ENCODE assay signal across 1 cellular context in the genomic region with DNA sequence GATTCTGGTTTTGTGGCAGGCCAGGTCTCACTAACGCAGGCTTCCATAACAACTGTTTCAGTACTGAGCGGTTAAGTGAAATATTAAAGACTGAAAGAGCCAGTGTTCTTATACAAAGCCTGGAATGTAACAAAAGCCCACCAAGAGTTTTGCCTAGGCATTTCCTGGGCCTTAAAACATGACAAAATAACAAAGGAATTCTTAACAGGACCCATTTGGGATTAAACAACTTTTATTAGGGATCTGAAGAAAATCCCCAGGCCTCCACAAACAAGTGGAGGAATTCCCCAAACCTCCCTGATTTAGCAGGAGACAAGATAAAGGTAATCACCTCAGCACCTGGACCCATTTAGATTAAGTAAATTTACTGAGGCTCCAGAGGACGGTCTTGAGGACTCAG.
TF ChIP-seq lines count a peak whose summit lies in the region.

No MANE protein-coding gene starts in this region.

TF ChIP-seq in GM23338, 12 proteins besides CTCF, POLR2A, EP300 and RAD21 (continued from another document):
- TF ChIP-seq, protein P1, sequence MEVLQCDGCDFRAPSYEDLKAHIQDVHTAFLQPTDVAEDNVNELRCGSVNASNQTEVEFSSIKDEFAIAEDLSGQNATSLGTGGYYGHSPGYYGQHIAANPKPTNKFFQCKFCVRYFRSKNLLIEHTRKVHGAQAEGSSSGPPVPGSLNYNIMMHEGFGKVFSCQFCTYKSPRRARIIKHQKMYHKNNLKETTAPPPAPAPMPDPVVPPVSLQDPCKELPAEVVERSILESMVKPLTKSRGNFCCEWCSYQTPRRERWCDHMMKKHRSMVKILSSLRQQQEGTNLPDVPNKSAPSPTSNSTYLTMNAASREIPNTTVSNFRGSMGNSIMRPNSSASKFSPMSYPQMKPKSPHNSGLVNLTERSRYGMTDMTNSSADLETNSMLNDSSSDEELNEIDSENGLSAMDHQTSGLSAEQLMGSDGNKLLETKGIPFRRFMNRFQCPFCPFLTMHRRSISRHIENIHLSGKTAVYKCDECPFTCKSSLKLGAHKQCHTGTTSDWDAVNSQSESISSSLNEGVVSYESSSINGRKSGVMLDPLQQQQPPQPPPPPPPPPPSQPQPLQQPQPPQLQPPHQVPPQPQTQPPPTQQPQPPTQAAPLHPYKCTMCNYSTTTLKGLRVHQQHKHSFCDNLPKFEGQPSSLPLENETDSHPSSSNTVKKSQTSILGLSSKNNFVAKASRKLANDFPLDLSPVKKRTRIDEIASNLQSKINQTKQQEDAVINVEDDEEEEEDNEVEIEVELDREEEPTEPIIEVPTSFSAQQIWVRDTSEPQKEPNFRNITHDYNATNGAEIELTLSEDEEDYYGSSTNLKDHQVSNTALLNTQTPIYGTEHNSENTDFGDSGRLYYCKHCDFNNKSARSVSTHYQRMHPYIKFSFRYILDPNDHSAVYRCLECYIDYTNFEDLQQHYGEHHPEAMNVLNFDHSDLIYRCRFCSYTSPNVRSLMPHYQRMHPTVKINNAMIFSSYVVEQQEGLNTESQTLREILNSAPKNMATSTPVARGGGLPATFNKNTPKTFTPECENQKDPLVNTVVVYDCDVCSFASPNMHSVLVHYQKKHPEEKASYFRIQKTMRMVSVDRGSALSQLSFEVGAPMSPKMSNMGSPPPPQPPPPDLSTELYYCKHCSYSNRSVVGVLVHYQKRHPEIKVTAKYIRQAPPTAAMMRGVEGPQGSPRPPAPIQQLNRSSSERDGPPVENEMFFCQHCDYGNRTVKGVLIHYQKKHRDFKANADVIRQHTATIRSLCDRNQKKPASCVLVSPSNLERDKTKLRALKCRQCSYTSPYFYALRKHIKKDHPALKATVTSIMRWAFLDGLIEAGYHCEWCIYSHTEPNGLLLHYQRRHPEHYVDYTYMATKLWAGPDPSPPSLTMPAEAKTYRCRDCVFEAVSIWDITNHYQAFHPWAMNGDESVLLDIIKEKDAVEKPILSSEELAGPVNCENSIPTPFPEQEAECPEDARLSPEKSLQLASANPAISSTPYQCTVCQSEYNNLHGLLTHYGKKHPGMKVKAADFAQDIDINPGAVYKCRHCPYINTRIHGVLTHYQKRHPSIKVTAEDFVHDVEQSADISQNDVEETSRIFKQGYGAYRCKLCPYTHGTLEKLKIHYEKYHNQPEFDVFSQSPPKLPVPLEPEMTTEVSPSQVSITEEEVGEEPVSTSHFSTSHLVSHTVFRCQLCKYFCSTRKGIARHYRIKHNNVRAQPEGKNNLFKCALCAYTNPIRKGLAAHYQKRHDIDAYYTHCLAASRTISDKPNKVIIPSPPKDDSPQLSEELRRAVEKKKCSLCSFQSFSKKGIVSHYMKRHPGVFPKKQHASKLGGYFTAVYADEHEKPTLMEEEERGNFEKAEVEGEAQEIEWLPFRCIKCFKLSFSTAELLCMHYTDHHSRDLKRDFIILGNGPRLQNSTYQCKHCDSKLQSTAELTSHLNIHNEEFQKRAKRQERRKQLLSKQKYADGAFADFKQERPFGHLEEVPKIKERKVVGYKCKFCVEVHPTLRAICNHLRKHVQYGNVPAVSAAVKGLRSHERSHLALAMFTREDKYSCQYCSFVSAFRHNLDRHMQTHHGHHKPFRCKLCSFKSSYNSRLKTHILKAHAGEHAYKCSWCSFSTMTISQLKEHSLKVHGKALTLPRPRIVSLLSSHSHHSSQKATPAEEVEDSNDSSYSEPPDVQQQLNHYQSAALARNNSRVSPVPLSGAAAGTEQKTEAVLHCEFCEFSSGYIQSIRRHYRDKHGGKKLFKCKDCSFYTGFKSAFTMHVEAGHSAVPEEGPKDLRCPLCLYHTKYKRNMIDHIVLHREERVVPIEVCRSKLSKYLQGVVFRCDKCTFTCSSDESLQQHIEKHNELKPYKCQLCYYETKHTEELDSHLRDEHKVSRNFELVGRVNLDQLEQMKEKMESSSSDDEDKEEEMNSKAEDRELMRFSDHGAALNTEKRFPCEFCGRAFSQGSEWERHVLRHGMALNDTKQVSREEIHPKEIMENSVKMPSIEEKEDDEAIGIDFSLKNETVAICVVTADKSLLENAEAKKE (CRISPR knock-in tag; IDR thresholded peaks at IDR 0.05): 0 out of 2 replicates have a peak, but pooled peaks have one; percentile 11
- TF ChIP-seq JUNB (IDR thresholded peaks at IDR 0.05; ENCODE audit: unreplicated experiment): no peak
- TF ChIP-seq, protein P2, sequence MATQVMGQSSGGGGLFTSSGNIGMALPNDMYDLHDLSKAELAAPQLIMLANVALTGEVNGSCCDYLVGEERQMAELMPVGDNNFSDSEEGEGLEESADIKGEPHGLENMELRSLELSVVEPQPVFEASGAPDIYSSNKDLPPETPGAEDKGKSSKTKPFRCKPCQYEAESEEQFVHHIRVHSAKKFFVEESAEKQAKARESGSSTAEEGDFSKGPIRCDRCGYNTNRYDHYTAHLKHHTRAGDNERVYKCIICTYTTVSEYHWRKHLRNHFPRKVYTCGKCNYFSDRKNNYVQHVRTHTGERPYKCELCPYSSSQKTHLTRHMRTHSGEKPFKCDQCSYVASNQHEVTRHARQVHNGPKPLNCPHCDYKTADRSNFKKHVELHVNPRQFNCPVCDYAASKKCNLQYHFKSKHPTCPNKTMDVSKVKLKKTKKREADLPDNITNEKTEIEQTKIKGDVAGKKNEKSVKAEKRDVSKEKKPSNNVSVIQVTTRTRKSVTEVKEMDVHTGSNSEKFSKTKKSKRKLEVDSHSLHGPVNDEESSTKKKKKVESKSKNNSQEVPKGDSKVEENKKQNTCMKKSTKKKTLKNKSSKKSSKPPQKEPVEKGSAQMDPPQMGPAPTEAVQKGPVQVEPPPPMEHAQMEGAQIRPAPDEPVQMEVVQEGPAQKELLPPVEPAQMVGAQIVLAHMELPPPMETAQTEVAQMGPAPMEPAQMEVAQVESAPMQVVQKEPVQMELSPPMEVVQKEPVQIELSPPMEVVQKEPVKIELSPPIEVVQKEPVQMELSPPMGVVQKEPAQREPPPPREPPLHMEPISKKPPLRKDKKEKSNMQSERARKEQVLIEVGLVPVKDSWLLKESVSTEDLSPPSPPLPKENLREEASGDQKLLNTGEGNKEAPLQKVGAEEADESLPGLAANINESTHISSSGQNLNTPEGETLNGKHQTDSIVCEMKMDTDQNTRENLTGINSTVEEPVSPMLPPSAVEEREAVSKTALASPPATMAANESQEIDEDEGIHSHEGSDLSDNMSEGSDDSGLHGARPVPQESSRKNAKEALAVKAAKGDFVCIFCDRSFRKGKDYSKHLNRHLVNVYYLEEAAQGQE (IDR thresholded peaks at IDR 0.05; ENCODE audit: unreplicated experiment): no peak
- TF ChIP-seq NANOG (IDR thresholded peaks at IDR 0.05; ENCODE audit: borderline replicate concordance): peak; percentile 95
- TF ChIP-seq ZNF331 (CRISPR knock-in tag; IDR thresholded peaks at IDR 0.05; ENCODE audit: low read depth): no peak
- no peak for TF ChIP-seq ZNF114 (CRISPR knock-in tag; IDR thresholded peaks at IDR 0.05)
- TF ChIP-seq CREB1 (CRISPR knock-in tag; IDR thresholded peaks at IDR 0.05; ENCODE audit: low read depth): peak; percentile 38
- TF ChIP-seq POLR2AphosphoS5 (IDR thresholded peaks at IDR 0.05; ENCODE audit: low read depth): no peak
- no peak for TF ChIP-seq EZH2 (IDR thresholded peaks at IDR 0.05; ENCODE audit: low read depth, unreplicated experiment)
- TF ChIP-seq EZH2phosphoT487 (IDR thresholded peaks at IDR 0.05; ENCODE audit: unreplicated experiment): no peak
